Comparison of ENCODE assay signal across 26 cellular contexts in the genomic region with DNA sequence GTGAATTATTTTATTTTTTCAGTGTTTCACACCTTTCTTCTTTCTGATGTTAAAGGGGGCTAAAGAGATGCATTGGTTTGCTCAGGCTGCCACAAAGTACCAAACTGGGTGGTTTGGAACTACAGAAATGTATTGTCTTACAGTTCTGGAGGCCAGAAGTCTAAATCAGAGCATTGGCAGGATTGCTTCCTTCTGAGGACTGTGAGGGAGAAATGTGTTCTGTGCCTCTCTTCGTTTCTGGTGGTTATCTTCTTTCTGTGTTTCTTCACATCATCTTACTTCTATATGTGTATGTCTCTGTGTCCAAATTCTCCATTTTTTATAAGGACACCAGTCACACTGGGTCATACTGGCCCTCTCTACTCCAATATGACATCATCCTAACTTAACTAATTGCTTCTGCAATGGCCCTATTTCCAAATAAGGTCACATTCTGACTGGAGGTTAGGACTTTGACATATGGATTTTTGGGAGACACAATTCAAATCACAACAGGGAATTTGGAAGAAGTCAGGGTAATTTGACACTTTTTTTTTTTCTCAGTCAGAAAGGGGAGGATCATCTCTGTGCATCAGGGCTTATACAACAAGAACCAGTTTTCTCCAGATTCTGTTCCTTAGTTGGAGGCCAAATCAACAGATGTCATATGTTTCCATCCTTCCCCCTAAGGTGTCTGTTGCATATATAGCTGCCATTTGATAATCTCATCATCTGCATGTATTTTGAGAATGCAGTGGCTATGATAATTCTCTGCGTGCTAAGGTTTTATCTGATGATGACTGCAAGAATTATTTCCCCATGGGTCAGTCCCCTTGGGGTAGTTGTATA.
DNase-seq lines count a peak whose midpoint lies in the region; ATAC-seq, FAIRE-seq and TF ChIP-seq lines count a peak whose summit lies in the region.
"Had no signal": no experiment of that assay in that cellular context is flagged by ENCODE, and none has a peak within 500 bp of the region (broad histone marks: within the 10 kb centered on the region; RNA-seq: fewer than 3 reads in every experiment).

No MANE protein-coding gene starts in this region.

- H3K4me3 ChIP-seq in Peyer's patch, result no peak overlapping the region
- H3K4me3 ChIP-seq: BLaER1, GM23338, HAP-1, MG63 had no signal

- no peaks in the 10 kb centered on the region for H3K27me3 ChIP-seq in Peyer's patch
- H3K27me3 ChIP-seq: BLaER1, MG63 had no signal

- DNase-seq in DMS 273 (lab: John Stamatoyannopoulos, UW; ENCODE audit: unreplicated experiment) (peak; percentile 66), DMS 273 treated with DMSO at 0.1 percent for 48 hours (lab: John Stamatoyannopoulos, UW) (no peak), D721Med (ENCODE audit: insufficient read length, low spot score) (no peak), NCI-H446 (lab: John Stamatoyannopoulos, UW) (peak; percentile 61 to 86), glutamatergic neuron (no peak), Peyer's patch (no peak)
- DNase-seq: ACHN; CD4-positive, alpha-beta T cell; COR-L47; DMS153; MG63; NCI-H1417; NCI-H2029; NCI-H510A; NCI-H774; Right ventricle myocardium superior; SW 1271; T-helper 2 cell had no signal

- peak overlapping the region; percentile 14 for H3K4me3 Mint-ChIP-seq in glutamatergic neuron (ENCODE audit: unreplicated experiment)
- no peak overlapping the region for H3K4me3 Mint-ChIP-seq in activated T-helper 17 cell treated with anti-CD3 and anti-CD28 coated beads, Interleukin-2, amount 50 U/mL, for 72 hours
- H3K4me3 Mint-ChIP-seq: CD4-positive, alpha-beta T cell; GM23338 had no signal

- H3K27ac ChIP-seq in Peyer's patch, result no peak overlapping the region
- H3K27ac ChIP-seq: 22Rv1, BLaER1 had no signal

- ATAC-seq in GM18867 (IDR thresholded peaks at IDR 0.05; ENCODE audit: unreplicated experiment), result no peak
- no peak for ATAC-seq in activated T-helper 17 cell treated with anti-CD3 and anti-CD28 coated beads, Interleukin-2, amount 50 U/mL, for 72 hours (replicated peaks)

- no peak for TF ChIP-seq POLR2A in Peyer's patch (IDR thresholded peaks at IDR 0.05)

- no peaks in the 10 kb centered on the region for H3K36me3 Mint-ChIP-seq in glutamatergic neuron (ENCODE audit: unreplicated experiment)
- no peaks in the 10 kb centered on the region for H3K36me3 Mint-ChIP-seq in activated T-helper 17 cell treated with anti-CD3 and anti-CD28 coated beads, Interleukin-2, amount 50 U/mL, for 72 hours (ENCODE audit: low read depth)

- H3K36me3 ChIP-seq in Peyer's patch, result no peaks in the 10 kb centered on the region
- H3K36me3 ChIP-seq: BLaER1, HAP-1, MG63 had no signal

- H3K4me1 Mint-ChIP-seq in glutamatergic neuron (ENCODE audit: low read depth, unreplicated experiment), result peaks cover 55% of the 10 kb centered on the region
- H3K4me1 Mint-ChIP-seq in activated T-helper 17 cell treated with anti-CD3 and anti-CD28 coated beads, Interleukin-2, amount 50 U/mL, for 72 hours, result no peaks in the 10 kb centered on the region

- TF ChIP-seq CTCF in D721Med (IDR thresholded peaks at IDR 0.05; ENCODE audit: insufficient read depth, missing control alignments), result no peak
- no peak for TF ChIP-seq CTCF in glutamatergic neuron (IDR thresholded peaks at IDR 0.05; ENCODE audit: partially characterized antibody, unreplicated experiment)
- no peak for TF ChIP-seq CTCF in Peyer's patch (IDR thresholded peaks at IDR 0.05)

- peaks cover 11% of the 10 kb centered on the region for H3K9me3 Mint-ChIP-seq in glutamatergic neuron (ENCODE audit: unreplicated experiment)
- peaks cover 3% of the 10 kb centered on the region for H3K9me3 Mint-ChIP-seq in activated T-helper 17 cell treated with anti-CD3 and anti-CD28 coated beads, Interleukin-2, amount 50 U/mL, for 72 hours
- H3K9me3 Mint-ChIP-seq: CD4-positive, alpha-beta T cell; GM23338 had no signal

- H3K4me1 ChIP-seq in Peyer's patch, result no peaks in the 10 kb centered on the region
- H3K4me1 ChIP-seq: HAP-1 had no signal

- FAIRE-seq in D721Med (lab: Jason Lieb, UNC), result peak; percentile 29
- FAIRE-seq: G401.6, GM12892 had no signal

- peaks cover 7% of the 10 kb centered on the region for H3K27me3 Mint-ChIP-seq in glutamatergic neuron (ENCODE audit: unreplicated experiment)
- H3K27me3 Mint-ChIP-seq in activated T-helper 17 cell treated with anti-CD3 and anti-CD28 coated beads, Interleukin-2, amount 50 U/mL, for 72 hours, result no peaks in the 10 kb centered on the region
- H3K27me3 Mint-ChIP-seq: CD4-positive, alpha-beta T cell had no signal

- H3K27ac Mint-ChIP-seq in glutamatergic neuron (ENCODE audit: unreplicated experiment), result peak overlapping the region; percentile 74
- H3K27ac Mint-ChIP-seq in activated T-helper 17 cell treated with anti-CD3 and anti-CD28 coated beads, Interleukin-2, amount 50 U/mL, for 72 hours, result no peak overlapping the region
- H3K27ac Mint-ChIP-seq: CD4-positive, alpha-beta T cell; GM23338 had no signal

- H3K9me3 ChIP-seq in Peyer's patch, result no peaks in the 10 kb centered on the region
- H3K9me3 ChIP-seq: BLaER1, HAP-1, MG63 had no signal

Comparison
In these comparisons a context has a peak if more than half of its experiments do, and no peak if none do; other contexts are left out.
1. DNase-seq: peak in DMS 273 (single experiment) and NCI-H446 (2 of 2); none in DMS 273 treated with DMSO at 0.1 percent for 48 hours (single experiment), D721Med (single experiment), glutamatergic neuron (single experiment) and Peyer's patch (0 of 3).